16 cellular contexts compared by ENCODE assay signal in the genomic region with DNA sequence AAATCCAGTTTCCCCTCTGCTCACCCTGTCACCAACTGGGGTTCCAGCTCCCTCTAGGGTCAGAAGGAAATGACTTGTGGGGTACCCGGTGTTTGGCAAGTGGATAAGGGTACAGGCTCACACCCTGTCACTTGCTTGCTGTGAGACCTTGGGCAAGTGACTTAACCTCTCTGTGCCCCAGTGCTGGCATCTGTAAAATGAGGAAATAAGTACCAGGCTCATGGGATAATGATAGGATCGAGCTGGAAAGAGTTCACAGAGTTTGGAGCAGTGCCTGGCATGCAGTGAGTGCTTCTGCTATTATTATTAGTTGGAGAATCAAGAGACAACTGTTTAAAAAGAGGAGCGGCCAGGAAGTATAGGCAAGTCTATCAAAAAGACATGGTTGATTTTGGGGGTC. TPM values are rescaled to one million over a fixed set of nuclear protein-coding genes. Genes with fewer than 3 reads are reported as not detected.
A peak's percentile ranks its signal among the peaks of the same experiment; 100 is the strongest.
DNase-seq lines count a peak whose midpoint lies in the region; ATAC-seq, FAIRE-seq and TF ChIP-seq lines count a peak whose summit lies in the region.
"Had no signal": no experiment of that assay in that cellular context is flagged by ENCODE, and none has a peak within 500 bp of the region (broad histone marks: within the 10 kb centered on the region; RNA-seq: fewer than 3 reads in every experiment).

No MANE protein-coding gene starts in this region.

- peak overlapping the region; percentile 5 for H2AFZ ChIP-seq in trophoblast cell (ENCODE audit: insufficient read depth, low read length, poor library complexity)
- H2AFZ ChIP-seq: GM23248 had no signal

- peak overlapping the region; percentile 81 for H2BK12ac ChIP-seq in trophoblast cell (ENCODE audit: low read length)

- H2BK120ac ChIP-seq in trophoblast cell (ENCODE audit: insufficient read depth, low read length, poor library complexity): peak overlapping the region; percentile 78

- H2AK5ac ChIP-seq in trophoblast cell (ENCODE audit: low read length): peak overlapping the region; percentile 80

- H3K14ac ChIP-seq in trophoblast cell (ENCODE audit: low read length): peak overlapping the region; percentile 79

- H3K9me3 ChIP-seq in A549 (no peaks in the 10 kb centered on the region), MG63 (no peaks in the 10 kb centered on the region), WERI-Rb-1 (ENCODE audit: severe bottlenecking) (no peaks in the 10 kb centered on the region), trophoblast cell (ENCODE audit: insufficient read depth, low read depth, low read length) (no peaks in the 10 kb centered on the region), ovary (no peaks in the 10 kb centered on the region)
- H3K9me3 ChIP-seq: BLaER1 treated with 17β-estradiol and CSF1 and Interleukin-3, amounts not matched to agents 10 nM and 100 nM had no signal

- no peak overlapping the region for H3K9ac ChIP-seq in trophoblast cell (ENCODE audit: low read length)
- H3K9ac ChIP-seq: BLaER1 treated with 17β-estradiol and CSF1 and Interleukin-3, amounts not matched to agents 10 nM and 100 nM; GM23248 had no signal

- H3K4me2 ChIP-seq in A549: no peak overlapping the region
- H3K4me2 ChIP-seq in trophoblast cell (ENCODE audit: low read length): peak overlapping the region; percentile 9

- DNase-seq in A549 (ENCODE audit: low read depth in 1 of 2, low spot score in 1 of 2) (no peak), MG63 (peak; percentile 55), WERI-Rb-1 (no peak), trophoblast cell (peak in 1 of 2 donors; percentile 77), ovary (no peak), MV-4-11 (lab: John Stamatoyannopoulos, UW) (no peak)
- DNase-seq in activated CD4-positive, alpha-beta memory T cell treated with anti-CD3 and anti-CD28 coated beads for 36 hours: no peak
- DNase-seq: 8988T; ACHN; CD4-positive, CD25-positive, alpha-beta regulatory T cell; DMS79; GM23248 had no signal

- no peak overlapping the region for H3K4me3 ChIP-seq in A549
- no peak overlapping the region for H3K4me3 ChIP-seq in MG63
- no peak overlapping the region for H3K4me3 ChIP-seq in WERI-Rb-1 (ENCODE audit: low read depth, low read length)
- H3K4me3 ChIP-seq in trophoblast cell (ENCODE audit: low read depth, low read length): no peak overlapping the region
- no peak overlapping the region for H3K4me3 ChIP-seq in ovary
- H3K4me3 ChIP-seq: BLaER1 treated with 17β-estradiol and CSF1 and Interleukin-3, amounts not matched to agents 10 nM and 100 nM; GM12878; GM23248 had no signal

- no peak for TF ChIP-seq EP300 in A549 (IDR thresholded peaks at IDR 0.05)
- TF ChIP-seq EP300 in ovary (IDR thresholded peaks at IDR 0.05): no peak

- no peak for TF ChIP-seq POLR2A in A549 (IDR thresholded peaks at IDR 0.05; ENCODE audit: low read length)
- no peak for TF ChIP-seq POLR2A in ovary (IDR thresholded peaks at IDR 0.05)

- H3K9me3 Mint-ChIP-seq in activated CD4-positive, alpha-beta memory T cell treated with anti-CD3 and anti-CD28 coated beads for 36 hours: no peaks in the 10 kb centered on the region
- H3K9me3 Mint-ChIP-seq: CD4-positive, CD25-positive, alpha-beta regulatory T cell had no signal

- H2BK5ac ChIP-seq in trophoblast cell (ENCODE audit: low read depth, low read length, poor library complexity): peak overlapping the region; percentile 68

- H3K4me1 Mint-ChIP-seq in activated CD4-positive, alpha-beta memory T cell treated with anti-CD3 and anti-CD28 coated beads for 36 hours (ENCODE audit: low read depth): no peaks in the 10 kb centered on the region

- POLR2A ChIA-PET in A549 (lab: Yijun Ruan, JAX): no interaction called here
- POLR2A ChIA-PET in activated CD4-positive, alpha-beta memory T cell treated with anti-CD3 and anti-CD28 coated beads for 36 hours (lab: Charles Lee): no interaction called here

- TF ChIP-seq CTCF in A549 (IDR thresholded peaks at IDR 0.05) (no peak), WERI-Rb-1 (IDR thresholded peaks at IDR 0.05; ENCODE audit: low read depth, low read length) (no peak), ovary (IDR thresholded peaks at IDR 0.05) (no peak)

- no peak overlapping the region for H4K12ac ChIP-seq in trophoblast cell (ENCODE audit: low read depth, low read length)

- H3K4me3 Mint-ChIP-seq in activated CD4-positive, alpha-beta memory T cell treated with anti-CD3 and anti-CD28 coated beads for 36 hours: no peak overlapping the region
- H3K4me3 Mint-ChIP-seq: CD4-positive, CD25-positive, alpha-beta regulatory T cell had no signal

- H3K27me3 ChIP-seq in MG63 (no peaks in the 10 kb centered on the region), WERI-Rb-1 (ENCODE audit: insufficient read depth, low read depth, severe bottlenecking) (no peaks in the 10 kb centered on the region), trophoblast cell (ENCODE audit: insufficient read depth, low read length) (peaks cover 2% of the 10 kb centered on the region), ovary (no peaks in the 10 kb centered on the region)

- no peak for TF ChIP-seq RAD21 in A549 (conservative IDR thresholded peaks at IDR 0.05 in 1 of 2, IDR thresholded peaks at IDR 0.05 in 1 of 2)

- H3K4ac ChIP-seq in trophoblast cell (ENCODE audit: low read depth, low read length): peak overlapping the region; percentile 50

- CTCF ChIA-PET in A549 (lab: Yijun Ruan, JAX): interaction anchor here (1.1 to 62.1 kb wide), 5 partner anchors 8 to 54 kb away, joined by 3 to 2613 read pairs (median 4); partner anchors contain the start of genes DLX3 and DLX4
- CTCF ChIA-PET in activated CD4-positive, alpha-beta memory T cell treated with anti-CD3 and anti-CD28 coated beads for 36 hours (lab: Charles Lee): interaction anchor here (2.9 kb wide), 1 partner anchor 82 kb away, joined by 17 read pairs; no protein-coding TSS in a partner anchor

- H3K4me1 ChIP-seq in A549: peaks cover 20% of the 10 kb centered on the region
- peaks cover 30 to 48% of the 10 kb centered on the region in 2 experiments for H3K4me1 ChIP-seq in trophoblast cell (ENCODE audit: control insufficient read depth in 1 of 2, insufficient read depth in 2 of 2, low read length in 2 of 2)
- H3K4me1 ChIP-seq in ovary (ENCODE audit: insufficient read depth): no peaks in the 10 kb centered on the region

- H4K8ac ChIP-seq in trophoblast cell (ENCODE audit: low read depth, low read length): peak overlapping the region; percentile 55

- ATAC-seq in A549: no peak
- no peak for ATAC-seq in GM19035 (IDR thresholded peaks at IDR 0.05; ENCODE audit: unreplicated experiment)
- ATAC-seq: GM12878 had no signal

- H3K18ac ChIP-seq in trophoblast cell (ENCODE audit: low read length): peak overlapping the region; percentile 44

- no peak overlapping the region for H3K27ac Mint-ChIP-seq in activated CD4-positive, alpha-beta memory T cell treated with anti-CD3 and anti-CD28 coated beads for 36 hours
- H3K27ac Mint-ChIP-seq: CD4-positive, CD25-positive, alpha-beta regulatory T cell had no signal

- no peak for FAIRE-seq in A549 (lab: Jason Lieb, UNC)
- FAIRE-seq: GM12878, GM18507 had no signal

- H3K36me3 ChIP-seq in MG63 (no peaks in the 10 kb centered on the region), WERI-Rb-1 (no peaks in the 10 kb centered on the region), trophoblast cell (ENCODE audit: control insufficient read depth in 1 of 2, insufficient read depth in 2 of 2, low read length in 2 of 2) (no peaks in the 10 kb centered on the region), ovary (no peaks in the 10 kb centered on the region)
- H3K36me3 ChIP-seq: BLaER1 treated with 17β-estradiol and CSF1 and Interleukin-3, amounts not matched to agents 10 nM and 100 nM had no signal

- H3K23ac ChIP-seq in trophoblast cell (ENCODE audit: low read length): no peak overlapping the region

- 32% methylated on average over 3 of the region's 3 CpGs for WGBS in A549 (ENCODE audit: missing lambda C conversion rate)
- WGBS in trophoblast cell (ENCODE audit: extremely low coverage, insufficient coverage, insufficient read length): no CpG with 5 or more reads among the region's 3 CpGs
- WGBS in ovary, 3 donors: 46 to 52% (median 49%) methylated on average over 3 of the region's 3 CpGs

- H3K27me3 Mint-ChIP-seq in activated CD4-positive, alpha-beta memory T cell treated with anti-CD3 and anti-CD28 coated beads for 36 hours: peaks cover 33% of the 10 kb centered on the region

- peak overlapping the region; percentile 97 for H4K91ac ChIP-seq in trophoblast cell (ENCODE audit: low read depth, low read length)

- H3K27ac ChIP-seq in A549: no peak overlapping the region
- H3K27ac ChIP-seq in WERI-Rb-1: peak overlapping the region; percentile 64
- peak overlapping the region; percentile 83 for H3K27ac ChIP-seq in trophoblast cell (ENCODE audit: low read depth, low read length)
- no peak overlapping the region for H3K27ac ChIP-seq in ovary
- H3K27ac ChIP-seq: BLaER1 treated with 17β-estradiol and CSF1 and Interleukin-3, amounts not matched to agents 10 nM and 100 nM; GM23248 had no signal

- H3K79me2 ChIP-seq in trophoblast cell (ENCODE audit: control insufficient read depth, insufficient read depth, low read length, poor library complexity): peaks cover 5% of the 10 kb centered on the region

- intact Hi-C loops in ovary (cut with DNase I): no loop called here
- intact Hi-C loops in activated CD4-positive, alpha-beta memory T cell treated with anti-CD3 and anti-CD28 coated beads for 36 hours (cut with micrococcal nuclease): no loop called here

- peaks cover 48% of the 10 kb centered on the region for H3K79me1 ChIP-seq in trophoblast cell (ENCODE audit: low read length)

- no peaks in the 10 kb centered on the region for H3K36me3 Mint-ChIP-seq in activated CD4-positive, alpha-beta memory T cell treated with anti-CD3 and anti-CD28 coated beads for 36 hours
- H3K36me3 Mint-ChIP-seq: CD4-positive, CD25-positive, alpha-beta regulatory T cell had no signal

TF ChIP-seq in A549, 52 proteins besides CTCF, POLR2A, EP300 and RAD21:
- TF ChIP-seq HDAC2 (IDR thresholded peaks at IDR 0.05) (no peak), ZFP36 (IDR thresholded peaks at IDR 0.05; ENCODE audit: borderline replicate concordance, partially characterized antibody) (peak; percentile 32)
TF ChIP-seq in A549: peak in this region for 1.

RNA-seq across cellular contexts. Expression of gene DLX4, which starts 53.7 kb away (rescaled TPM):
- polyA plus RNA-seq in A549 (2011; rRNA removed): 2.9 and 3.8 TPM in 2 replicates
- polyA plus RNA-seq in A549 (2012; cell fraction: cytosol; rRNA removed): 2.4 and 3.8 TPM in 2 replicates
- 10.0 and 12.6 TPM in 2 replicates for polyA plus RNA-seq in A549 (2012; cell fraction: nucleus; rRNA removed)
- 2.8 to 4.1 TPM (median 3.8 TPM) in 3 replicates for polyA plus RNA-seq in A549 (2017; fragmentation: RNase III; extraction: RNeasy Plus Mini Kit Qiagen cat#74134 plus additional on column Dnase treatment)
- polyA minus RNA-seq in A549 (2011; rRNA and poly(A)+ RNA removed): 1.2 and 2.3 TPM in 2 replicates
- 6.1 and 8.6 TPM in 2 replicates for total RNA-seq in MG63 (2014; rRNA removed; shearing (Covaris generic); ENCODE audit: low replicate concordance)
- polyA plus RNA-seq in trophoblast cell (2013): 11.8 and 12.7 TPM in 2 replicates
- total RNA-seq in ovary: under 1 TPM in 1 of 7 donors, not detected in 6; 0.10 TPM
- polyA plus RNA-seq in ovary: not detected
- total RNA-seq in activated CD4-positive, alpha-beta memory T cell treated with anti-CD3 and anti-CD28 coated beads for 36 hours: under 1 TPM; 0.52 to 0.87 TPM
- total RNA-seq: CD4-positive, CD25-positive, alpha-beta regulatory T cell; GM23248 had no signal
- polyA plus RNA-seq: CD4-positive, CD25-positive, alpha-beta regulatory T cell had no signal

Comparison
In these comparisons a context has a peak if more than half of its experiments do, and no peak if none do; other contexts are left out.
1. H3K27ac ChIP-seq: peak in WERI-Rb-1 (single experiment) and trophoblast cell (single experiment); none in A549 (0 of 2) and ovary (0 of 2).